1 cellular context compared by ENCODE assay signal in the genomic region with DNA sequence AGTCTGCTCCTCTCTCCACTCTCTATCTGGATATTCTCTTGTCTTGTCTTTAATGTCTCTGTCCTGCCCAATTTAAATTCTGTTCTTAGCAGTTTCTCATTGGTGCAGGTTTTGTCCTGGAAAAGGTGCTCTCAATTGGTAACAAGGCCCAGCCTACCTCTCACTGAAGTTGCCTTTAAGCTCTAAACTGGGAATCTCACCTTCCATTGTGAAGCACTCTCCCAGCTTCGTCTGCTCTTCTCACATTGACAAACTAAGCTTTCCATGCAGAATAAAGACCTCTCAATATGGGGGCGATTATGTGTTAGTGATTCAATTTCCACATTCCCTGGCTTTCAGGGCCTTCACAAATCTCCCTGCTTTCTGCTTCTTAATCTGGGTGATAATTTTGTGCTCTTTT.
TF ChIP-seq lines count a peak whose summit lies in the region.

No MANE protein-coding gene starts in this region.

TF ChIP-seq in H1, 55 proteins besides CTCF, POLR2A, EP300 and RAD21:
- TF ChIP-seq BACH1 (IDR thresholded peaks at IDR 0.05; ENCODE audit: low read length) = no peak
- TF ChIP-seq, protein P1, sequence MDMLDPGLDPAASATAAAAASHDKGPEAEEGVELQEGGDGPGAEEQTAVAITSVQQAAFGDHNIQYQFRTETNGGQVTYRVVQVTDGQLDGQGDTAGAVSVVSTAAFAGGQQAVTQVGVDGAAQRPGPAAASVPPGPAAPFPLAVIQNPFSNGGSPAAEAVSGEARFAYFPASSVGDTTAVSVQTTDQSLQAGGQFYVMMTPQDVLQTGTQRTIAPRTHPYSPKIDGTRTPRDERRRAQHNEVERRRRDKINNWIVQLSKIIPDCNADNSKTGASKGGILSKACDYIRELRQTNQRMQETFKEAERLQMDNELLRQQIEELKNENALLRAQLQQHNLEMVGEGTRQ (IDR thresholded peaks at IDR 0.05; ENCODE audit: low read length) = no peak
- TF ChIP-seq ASH2L (IDR thresholded peaks at IDR 0.05; ENCODE audit: low read length) = no peak
- no peak for TF ChIP-seq EZH2 (IDR thresholded peaks at IDR 0.05; ENCODE audit: low read depth, low read length, severe bottlenecking)
- no peak for TF ChIP-seq ZNF274 (IDR thresholded peaks at IDR 0.05; ENCODE audit: borderline replicate concordance, extremely low read depth, low read length)
- no peak for TF ChIP-seq PHF8 (conservative IDR thresholded peaks at IDR 0.05; ENCODE audit: low read depth, low read length)
- TF ChIP-seq CHD1 (IDR thresholded peaks at IDR 0.05; ENCODE audit: low read depth, low read length) = no peak
- no peak for TF ChIP-seq RFX5 (IDR thresholded peaks at IDR 0.05; ENCODE audit: borderline replicate concordance, low read depth, low read length)
- no peak for TF ChIP-seq GTF2F1 (IDR thresholded peaks at IDR 0.05; ENCODE audit: borderline replicate concordance, low read depth, low read length)
